ENCODE assay signal across 18 cellular contexts in the genomic region with DNA sequence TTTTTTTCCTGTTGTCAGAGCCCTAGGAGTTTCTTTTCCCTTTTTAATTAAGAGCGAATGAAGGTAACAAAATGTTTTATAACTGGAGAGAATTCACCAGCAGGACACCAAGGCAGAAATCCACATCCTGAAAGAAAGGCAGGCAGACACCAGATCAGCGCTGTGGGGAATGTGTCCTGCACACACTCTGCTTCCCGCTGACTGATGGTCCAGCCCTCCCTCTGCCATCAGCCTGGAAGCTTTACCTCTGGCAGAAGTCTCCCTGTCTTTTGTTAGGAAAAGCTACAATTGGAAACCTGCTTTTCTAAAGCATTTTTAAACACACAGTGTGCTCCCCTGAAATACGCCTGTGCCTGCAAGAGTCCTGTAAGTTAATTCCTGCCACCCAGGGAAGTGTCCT.
DNase-seq lines count a peak whose midpoint lies in the region; ATAC-seq and TF ChIP-seq lines count a peak whose summit lies in the region.
"Had no signal": no experiment of that assay in that cellular context is flagged by ENCODE, and none has a peak within 500 bp of the region (broad histone marks: within the 10 kb centered on the region; RNA-seq: fewer than 3 reads in every experiment).

No MANE protein-coding gene starts in this region.

- no peak overlapping the region for H3K4me3 ChIP-seq in choroid plexus epithelial cell (ENCODE audit: low read depth, low read length)
- H3K4me3 ChIP-seq: GM12878, SJCRH30 had no signal

- no peaks in the 10 kb centered on the region for H3K36me3 Mint-ChIP-seq in nephron progenitor cell (ENCODE audit: low read depth)
- no peaks in the 10 kb centered on the region for H3K36me3 Mint-ChIP-seq in activated T-helper 2 cell treated with anti-CD3 and anti-CD28 coated beads, Interferon-gamma antibody, Interleukin-2, Interleukin-4, amounts not matched to agents 10 μg/mL and 5 μg/mL and 100 μg/mL, durations not matched to agents 14 hours and 24 hours and 36 hours (ENCODE audit: low read depth)

- TF ChIP-seq CTCF in choroid plexus epithelial cell (conservative IDR thresholded peaks at IDR 0.05; ENCODE audit: low read depth, low read length) (no peak), nephron progenitor cell (IDR thresholded peaks at IDR 0.05) (no peak)

- intact Hi-C loops in activated T-helper 2 cell treated with anti-CD3 and anti-CD28 coated beads, Interferon-gamma antibody, Interleukin-2, Interleukin-4, amounts not matched to agents 10 μg/mL and 5 μg/mL and 100 μg/mL, durations not matched to agents 14 hours and 24 hours and 36 hours (cut with micrococcal nuclease) = no loop called here

- H3K9me3 Mint-ChIP-seq in nephron progenitor cell = no peaks in the 10 kb centered on the region
- H3K9me3 Mint-ChIP-seq in activated T-helper 2 cell treated with anti-CD3 and anti-CD28 coated beads, Interferon-gamma antibody, Interleukin-2, Interleukin-4, amounts not matched to agents 10 μg/mL and 5 μg/mL and 100 μg/mL, durations not matched to agents 14 hours and 24 hours and 36 hours = no peaks in the 10 kb centered on the region

- no peak overlapping the region for H3K4me3 Mint-ChIP-seq in nephron progenitor cell
- no peak overlapping the region for H3K4me3 Mint-ChIP-seq in activated T-helper 2 cell treated with anti-CD3 and anti-CD28 coated beads, Interferon-gamma antibody, Interleukin-2, Interleukin-4, amounts not matched to agents 10 μg/mL and 5 μg/mL and 100 μg/mL, durations not matched to agents 14 hours and 24 hours and 36 hours (ENCODE audit: low read depth)

- peaks cover 35% of the 10 kb centered on the region for H3K4me1 Mint-ChIP-seq in nephron progenitor cell
- H3K4me1 Mint-ChIP-seq in activated T-helper 2 cell treated with anti-CD3 and anti-CD28 coated beads, Interferon-gamma antibody, Interleukin-2, Interleukin-4, amounts not matched to agents 10 μg/mL and 5 μg/mL and 100 μg/mL, durations not matched to agents 14 hours and 24 hours and 36 hours (ENCODE audit: low read depth) = no peaks in the 10 kb centered on the region

- H3K27me3 Mint-ChIP-seq in nephron progenitor cell (ENCODE audit: low read depth, poor library complexity) = peaks cover 64% of the 10 kb centered on the region
- no peaks in the 10 kb centered on the region for H3K27me3 Mint-ChIP-seq in activated T-helper 2 cell treated with anti-CD3 and anti-CD28 coated beads, Interferon-gamma antibody, Interleukin-2, Interleukin-4, amounts not matched to agents 10 μg/mL and 5 μg/mL and 100 μg/mL, durations not matched to agents 14 hours and 24 hours and 36 hours (ENCODE audit: low read depth)

- H3K27ac Mint-ChIP-seq in nephron progenitor cell = no peak overlapping the region
- H3K27ac Mint-ChIP-seq in activated T-helper 2 cell treated with anti-CD3 and anti-CD28 coated beads, Interferon-gamma antibody, Interleukin-2, Interleukin-4, amounts not matched to agents 10 μg/mL and 5 μg/mL and 100 μg/mL, durations not matched to agents 14 hours and 24 hours and 36 hours = no peak overlapping the region

- ATAC-seq in HG02938 (IDR thresholded peaks at IDR 0.05; ENCODE audit: unreplicated experiment) = no peak
- ATAC-seq: GM12878 had no signal

- DNase-seq in EH (ENCODE audit: low read depth) = peak; percentile 24
- peak; percentile 9 for DNase-seq in NCI-H2227 treated with DMSO at 0.1 percent for 48 hours (lab: John Stamatoyannopoulos, UW)
- DNase-seq in choroid plexus epithelial cell (ENCODE audit: low read depth) = peak; percentile 34
- DNase-seq in nephron progenitor cell = peak; percentile 20
- DNase-seq in activated T-helper 2 cell treated with anti-CD3 and anti-CD28 coated beads, Interferon-gamma antibody, Interleukin-2, Interleukin-4, amounts not matched to agents 10 μg/mL and 5 μg/mL and 100 μg/mL, durations not matched to agents 14 hours and 24 hours and 36 hours (ENCODE audit: low spot score) = no peak
- no peak for DNase-seq in HPDE6-E6E7 (ENCODE audit: extremely low spot score)
- DNase-seq in COLO829 (ENCODE audit: low spot score) = no peak
- DNase-seq: DMS153; HCEC 1CT; KBM-7; NCI-H1092; NCI-H187; NCI-H2171 treated with DMSO at 0.1 percent for 48 hours; NCI-H524; NK-92 treated with Interleukin-12 subunit alpha and Interleukin-12 subunit beta, amount 100 ng/mL, for 24 hours; SJCRH30 had no signal

Comparison
In these comparisons a context has a peak if more than half of its experiments do, and no peak if none do; other contexts are left out.
1. DNase-seq: peak in EH (single experiment), NCI-H2227 treated with DMSO at 0.1 percent for 48 hours (single experiment), choroid plexus epithelial cell (single experiment) and nephron progenitor cell (single experiment); none in activated T-helper 2 cell treated with anti-CD3 and anti-CD28 coated beads, Interferon-gamma antibody, Interleukin-2, Interleukin-4, amounts not matched to agents 10 μg/mL and 5 μg/mL and 100 μg/mL, durations not matched to agents 14 hours and 24 hours and 36 hours (single experiment), HPDE6-E6E7 (single experiment) and COLO829 (single experiment).